In the genomic region with DNA sequence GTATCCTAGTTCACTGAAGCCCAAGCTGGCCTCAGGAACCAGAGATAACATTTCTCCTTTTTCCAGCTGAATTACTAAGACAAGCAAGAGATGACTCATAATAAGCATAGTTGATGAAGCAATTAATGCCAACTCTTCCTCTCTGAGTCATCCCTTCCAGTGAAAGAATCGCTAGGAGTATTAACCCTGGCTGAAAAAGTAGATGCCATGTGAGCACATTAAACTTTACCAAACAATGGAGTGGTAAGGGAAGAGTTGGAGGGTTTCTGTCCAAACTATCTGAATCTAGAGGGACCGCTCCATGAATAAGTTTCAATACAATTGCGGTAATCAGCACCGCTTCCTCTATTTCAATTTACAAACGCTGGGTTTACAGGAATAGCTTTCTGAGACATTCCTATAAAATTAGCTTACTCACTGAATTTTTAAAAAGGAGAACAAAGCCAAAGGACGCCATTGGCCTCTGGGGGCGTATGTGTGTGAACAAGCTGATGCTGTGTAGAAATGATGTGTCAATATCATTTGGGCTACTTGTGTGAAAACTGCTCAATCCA, we compare ENCODE assay signal across 8 cellular contexts. TPM values are rescaled to one million over a fixed set of nuclear protein-coding genes. Genes with fewer than 3 reads are reported as not detected.
DNase-seq lines count a peak whose midpoint lies in the region; ATAC-seq and TF ChIP-seq lines count a peak whose summit lies in the region.

No MANE protein-coding gene starts in this region.

- TF ChIP-seq CTCF in chondrocyte (IDR thresholded peaks at IDR 0.05): peak; percentile 70
- TF ChIP-seq CTCF in lung (IDR thresholded peaks at IDR 0.05; ENCODE audit: control extremely low read depth, extremely low read depth): no peak
- peak; percentile 19 for TF ChIP-seq CTCF in thoracic aorta (IDR thresholded peaks at IDR 0.05)

- CTCF ChIA-PET in activated CD8-positive, alpha-beta memory T cell treated with anti-CD3 and anti-CD28 coated beads, Interleukin-2, amount 10 ng/mL, durations not matched to agents 7 days and 5 days (lab: Charles Lee): interaction anchor here (0.6 to 4.4 kb wide), 21 partner anchors 13 to 381 kb away, joined by 3 to 40 read pairs (median 4); partner anchors contain the start of gene ATXN1

- peak overlapping the region; percentile 91 for H3K27ac Mint-ChIP-seq in activated CD8-positive, alpha-beta memory T cell treated with anti-CD3 and anti-CD28 coated beads, Interleukin-2, amount 10 ng/mL, durations not matched to agents 7 days and 5 days
- peak overlapping the region; percentile 96 for H3K27ac Mint-ChIP-seq in chondrocyte (ENCODE audit: unreplicated experiment)

- peaks cover 58% of the 10 kb centered on the region for H3K4me1 Mint-ChIP-seq in activated CD8-positive, alpha-beta memory T cell treated with anti-CD3 and anti-CD28 coated beads, Interleukin-2, amount 10 ng/mL, durations not matched to agents 7 days and 5 days
- H3K4me1 Mint-ChIP-seq in chondrocyte (ENCODE audit: low read depth): peaks cover 34% of the 10 kb centered on the region

- WGBS in lung, 2 donors: 30 to 43% methylated on average over 7 of the region's 7 CpGs

- no peaks in the 10 kb centered on the region for H3K27me3 ChIP-seq in lung (ENCODE audit: control insufficient read depth, insufficient read depth)
- no peaks in the 10 kb centered on the region for H3K27me3 ChIP-seq in thoracic aorta (replicated peaks; ENCODE audit: insufficient read depth)

- H3K36me3 ChIP-seq in lung (ENCODE audit: control insufficient read depth in 2 of 2, insufficient read depth in 2 of 2, low read length in 2 of 2): no peaks in the 10 kb centered on the region
- H3K36me3 ChIP-seq in thoracic aorta: no peaks in the 10 kb centered on the region

- H3K9me3 ChIP-seq in lung (ENCODE audit: control insufficient read depth in 2 of 2, insufficient read depth in 1 of 2, low read length in 1 of 2) (no peaks in the 10 kb centered on the region), thoracic aorta (no peaks in the 10 kb centered on the region)

- H3K9me3 Mint-ChIP-seq in activated CD8-positive, alpha-beta memory T cell treated with anti-CD3 and anti-CD28 coated beads, Interleukin-2, amount 10 ng/mL, durations not matched to agents 7 days and 5 days (ENCODE audit: low read depth): no peaks in the 10 kb centered on the region
- H3K9me3 Mint-ChIP-seq in chondrocyte (ENCODE audit: low read depth): no peaks in the 10 kb centered on the region

- peak; percentile 59 for DNase-seq in activated CD8-positive, alpha-beta memory T cell treated with anti-CD3 and anti-CD28 coated beads, Interleukin-2, amount 10 ng/mL, durations not matched to agents 7 days and 5 days
- DNase-seq in activated CD8-positive, alpha-beta memory T cell treated with anti-CD3 and anti-CD28 coated beads, Interleukin-2, amount 50 U/mL, for 4 hours: no peak
- DNase-seq in SIG-M5 (lab: John Stamatoyannopoulos, UW) (peak; percentile 85), chondrocyte (ENCODE audit: low spot score) (no peak), lung (ENCODE audit: low spot score) (no peak), thoracic aorta (ENCODE audit: low spot score) (no peak), DMS153 (lab: John Stamatoyannopoulos, UW) (no peak)

- no peaks in the 10 kb centered on the region for H3K27me3 Mint-ChIP-seq in activated CD8-positive, alpha-beta memory T cell treated with anti-CD3 and anti-CD28 coated beads, Interleukin-2, amount 10 ng/mL, durations not matched to agents 7 days and 5 days
- no peaks in the 10 kb centered on the region for H3K27me3 Mint-ChIP-seq in chondrocyte (ENCODE audit: low read depth)

- H3K27ac ChIP-seq in lung (ENCODE audit: low read depth in 1 of 2, low read length in 1 of 2): peak overlapping the region; percentile 55 to 69
- peak overlapping the region; percentile 72 to 90 for H3K27ac ChIP-seq in thoracic aorta

- peak; percentile 47 for ATAC-seq in activated CD8-positive, alpha-beta memory T cell treated with anti-CD3 and anti-CD28 coated beads, Interleukin-2, amount 10 ng/mL, durations not matched to agents 7 days and 5 days
- ATAC-seq in HG02884 (IDR thresholded peaks at IDR 0.05; ENCODE audit: unreplicated experiment) (peak; percentile 42), lung (ENCODE audit: insufficient read depth, low FRiP score) (peak; percentile 81), thoracic aorta (ENCODE audit: insufficient number of reproducible peaks, low FRiP score, low read depth) (peak; percentile 82)

- H3K4me1 ChIP-seq in lung (ENCODE audit: control insufficient read depth in 2 of 2, insufficient read depth in 2 of 2, low read length in 2 of 2): peaks cover 1 to 13% of the 10 kb centered on the region in 2 donors
- H3K4me1 ChIP-seq in thoracic aorta (ENCODE audit: control insufficient read depth in 1 of 2, low read depth in 2 of 2): peaks cover 12 to 35% of the 10 kb centered on the region in 2 donors

- H3K4me3 ChIP-seq in lung (no peak overlapping the region), thoracic aorta (peak overlapping the region; percentile 68)

- peak overlapping the region; percentile 74 for H3K4me3 Mint-ChIP-seq in activated CD8-positive, alpha-beta memory T cell treated with anti-CD3 and anti-CD28 coated beads, Interleukin-2, amount 10 ng/mL, durations not matched to agents 7 days and 5 days
- H3K4me3 Mint-ChIP-seq in chondrocyte (ENCODE audit: unreplicated experiment): peak overlapping the region; percentile 3

- peaks cover 22% of the 10 kb centered on the region for H3K36me3 Mint-ChIP-seq in activated CD8-positive, alpha-beta memory T cell treated with anti-CD3 and anti-CD28 coated beads, Interleukin-2, amount 10 ng/mL, durations not matched to agents 7 days and 5 days
- H3K36me3 Mint-ChIP-seq in chondrocyte (ENCODE audit: low read depth): peaks cover 1% of the 10 kb centered on the region

RNA-seq across cellular contexts. Expression of gene ATXN1, which starts 48.3 kb away (rescaled TPM):
- total RNA-seq in activated CD8-positive, alpha-beta memory T cell treated with anti-CD3 and anti-CD28 coated beads, Interleukin-2, amount 10 ng/mL, durations not matched to agents 7 days and 5 days: 100 to 1,000 TPM in 1 of 2 experiments, 10 to 100 TPM in 1; 84.6 to 117 TPM
- 59.6 to 65.0 TPM (median 64.5 TPM) in 3 replicates for total RNA-seq in chondrocyte
- 100 to 1,000 TPM in 1 of 2 donors, 10 to 100 TPM in 1; 58.2 to 108 TPM for total RNA-seq in lung
- polyA plus RNA-seq in lung: 10 to 100 TPM in 1 of 2 donors, 1 to 10 TPM in 1; 9.7 to 11.6 TPM
- total RNA-seq in thoracic aorta: 10 to 100 TPM; 59.8 to 62.4 TPM

Comparison
In these comparisons a context has a peak if more than half of its experiments do, and no peak if none do; other contexts are left out.
1. DNase-seq: peak in activated CD8-positive, alpha-beta memory T cell treated with anti-CD3 and anti-CD28 coated beads, Interleukin-2, amount 10 ng/mL, durations not matched to agents 7 days and 5 days (single experiment) and SIG-M5 (single experiment); none in activated CD8-positive, alpha-beta memory T cell treated with anti-CD3 and anti-CD28 coated beads, Interleukin-2, amount 50 U/mL, for 4 hours (single experiment), chondrocyte (single experiment), lung (single experiment), thoracic aorta (single experiment) and DMS153 (single experiment).
2. Peak in every context shown above with its lines, with median percentiles within 50 percentile points of each other: ATAC-seq.